20 cellular contexts compared by ENCODE assay signal in the genomic region with DNA sequence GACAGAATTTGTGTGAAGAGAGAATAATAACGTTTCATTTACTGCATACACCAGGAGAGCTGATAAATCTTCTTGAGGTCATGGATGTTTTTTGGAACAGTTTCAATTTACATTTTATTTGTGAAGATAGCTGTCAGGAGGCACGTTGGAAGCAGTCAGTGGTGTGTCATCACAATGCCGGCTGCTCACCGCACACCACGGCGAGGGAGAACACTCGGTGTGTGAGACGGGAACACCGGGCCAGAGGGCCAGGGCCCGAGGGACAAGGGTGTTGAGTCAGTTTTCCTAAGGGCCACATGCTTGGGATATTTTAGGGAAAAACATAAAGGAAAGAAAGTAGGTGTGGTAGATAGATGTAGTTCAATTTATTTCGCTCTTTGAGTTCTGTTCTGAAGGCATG.
DNase-seq lines count a peak whose midpoint lies in the region; ATAC-seq and TF ChIP-seq lines count a peak whose summit lies in the region.
"Had no signal": no experiment of that assay in that cellular context is flagged by ENCODE, and none has a peak within 500 bp of the region (broad histone marks: within the 10 kb centered on the region; RNA-seq: fewer than 3 reads in every experiment).

No MANE protein-coding gene starts in this region.

- no peak for ATAC-seq in GM21825 (IDR thresholded peaks at IDR 0.05; ENCODE audit: unreplicated experiment)
- ATAC-seq: A549 had no signal

- H3K4me3 Mint-ChIP-seq in nephron progenitor cell: no peak overlapping the region
- H3K4me3 Mint-ChIP-seq: CD4-positive, alpha-beta memory T cell had no signal

- H3K9me3 Mint-ChIP-seq in nephron progenitor cell: no peaks in the 10 kb centered on the region

- H3K27me3 Mint-ChIP-seq in nephron progenitor cell (ENCODE audit: low read depth, poor library complexity): no peaks in the 10 kb centered on the region
- H3K27me3 Mint-ChIP-seq: CD4-positive, alpha-beta memory T cell had no signal

- H3K27ac Mint-ChIP-seq in nephron progenitor cell: peak overlapping the region; percentile 10
- H3K27ac Mint-ChIP-seq: CD4-positive, alpha-beta memory T cell had no signal

- H3K36me3 Mint-ChIP-seq in nephron progenitor cell (ENCODE audit: low read depth): no peaks in the 10 kb centered on the region
- H3K36me3 Mint-ChIP-seq: CD4-positive, alpha-beta memory T cell had no signal

- H3K4me1 Mint-ChIP-seq in nephron progenitor cell: no peaks in the 10 kb centered on the region
- H3K4me1 Mint-ChIP-seq: CD4-positive, alpha-beta memory T cell had no signal

- TF ChIP-seq CTCF in nephron progenitor cell (IDR thresholded peaks at IDR 0.05): no peak

- peak; percentile 12 for DNase-seq in Ammon's horn (ENCODE audit: low spot score)
- peak; percentile 86 for DNase-seq in DMS 273 (lab: John Stamatoyannopoulos, UW; ENCODE audit: unreplicated experiment)
- DNase-seq in NCI-H748 treated with DMSO at 0.1 percent for 48 hours (lab: John Stamatoyannopoulos, UW): peak; percentile 24
- no peak for DNase-seq in nephron progenitor cell
- DNase-seq in stimulated activated naive CD4-positive, alpha-beta T cell (lab: John Stamatoyannopoulos, UW): no peak
- no peak for DNase-seq in DMS79 (lab: John Stamatoyannopoulos, UW)
- DNase-seq: AML-193; C1 segment of cervical spinal cord; Caco-2; CD4-positive, alpha-beta memory T cell; DND-41; NCI-H1092; NCI-H2081; NCI-H2227 treated with DMSO at 0.1 percent for 48 hours; NCI-H526 treated with DMSO at 0.1 percent for 48 hours; NK-92 treated with Interleukin-12 subunit alpha and Interleukin-12 subunit beta, amount 100 ng/mL, for 24 hours; PC-9; Right ventricle myocardium superior had no signal

Comparison
In these comparisons a context has a peak if more than half of its experiments do, and no peak if none do; other contexts are left out.
1. DNase-seq: peak in Ammon's horn (single experiment), DMS 273 (single experiment) and NCI-H748 treated with DMSO at 0.1 percent for 48 hours (single experiment); none in nephron progenitor cell (single experiment), stimulated activated naive CD4-positive, alpha-beta T cell (0 of 6) and DMS79 (single experiment).